In genomic region chr17:21036361-21036881, GRCh38 we compare ENCODE assay signal across 10 cellular contexts. TPM values are rescaled to one million over a fixed set of nuclear protein-coding genes. Genes with fewer than 3 reads are reported as not detected.
A peak's percentile ranks its signal among the peaks of the same experiment; 100 is the strongest.
DNase-seq lines count a peak whose midpoint lies in the region; ATAC-seq and TF ChIP-seq lines count a peak whose summit lies in the region.
"Had no signal": no experiment of that assay in that cellular context is flagged by ENCODE, and none has a peak within 500 bp of the region (broad histone marks: within the 10 kb centered on the region; RNA-seq: fewer than 3 reads in every experiment).

No MANE protein-coding gene starts in this region.

- no peaks in the 10 kb centered on the region for H3K9me3 Mint-ChIP-seq in CD4-positive, alpha-beta T cell
- no peaks in the 10 kb centered on the region for H3K9me3 Mint-ChIP-seq in activated naive CD8-positive, alpha-beta T cell (ENCODE audit: low read depth)
- H3K9me3 Mint-ChIP-seq in natural killer cell, result no peaks in the 10 kb centered on the region
- H3K9me3 Mint-ChIP-seq: activated T-cell treated with anti-CD3 and anti-CD28 coated beads, Interleukin-2, amount 50 U/mL, for 4 hours had no signal

- ATAC-seq in CD4-positive, alpha-beta T cell (ENCODE audit: poor library complexity), result no peak
- ATAC-seq in natural killer cell (no peak), GM19463 (IDR thresholded peaks at IDR 0.05; ENCODE audit: unreplicated experiment) (no peak), GM18519 (IDR thresholded peaks at IDR 0.05; ENCODE audit: low FRiP score, unreplicated experiment) (no peak), left colon (no peak)
- ATAC-seq: activated T-cell treated with anti-CD3 and anti-CD28 coated beads, Interleukin-2, amount 50 U/mL, for 4 hours; Panc1 had no signal

- H3K36me3 ChIP-seq in HUES6 (ENCODE audit: control insufficient read depth, insufficient read depth, low read length), result peaks cover 56% of the 10 kb centered on the region

- peaks cover 47% of the 10 kb centered on the region for H3K4me1 ChIP-seq in HUES6 (ENCODE audit: control insufficient read depth, insufficient read depth, low read length)

- POLR2A ChIA-PET in CD4-positive, alpha-beta T cell (lab: Charles Lee), result no interaction called here

- peaks cover 91% of the 10 kb centered on the region for H3K4me1 Mint-ChIP-seq in CD4-positive, alpha-beta T cell (ENCODE audit: low read depth)
- peaks cover 78% of the 10 kb centered on the region for H3K4me1 Mint-ChIP-seq in activated naive CD8-positive, alpha-beta T cell (ENCODE audit: low read depth)
- H3K4me1 Mint-ChIP-seq in natural killer cell, result peaks cover 53 to 66% of the 10 kb centered on the region in 2 donors

- no peak overlapping the region for H3K27ac ChIP-seq in CD4-positive, alpha-beta T cell (ENCODE audit: low read depth, low read length)
- H3K27ac ChIP-seq in HUES6 (ENCODE audit: low read depth, low read length), result no peak overlapping the region

- H3K4me3 Mint-ChIP-seq in CD4-positive, alpha-beta T cell, result peak overlapping the region; percentile 2
- peak overlapping the region; percentile 57 for H3K4me3 Mint-ChIP-seq in activated naive CD8-positive, alpha-beta T cell
- peak overlapping the region; percentile 31 for H3K4me3 Mint-ChIP-seq in natural killer cell
- H3K4me3 Mint-ChIP-seq: activated T-cell treated with anti-CD3 and anti-CD28 coated beads, Interleukin-2, amount 50 U/mL, for 4 hours had no signal

- peak overlapping the region; percentile 37 for H3K27ac Mint-ChIP-seq in CD4-positive, alpha-beta T cell
- peak overlapping the region; percentile 71 for H3K27ac Mint-ChIP-seq in activated naive CD8-positive, alpha-beta T cell
- peak overlapping the region; percentile 29 to 90 for H3K27ac Mint-ChIP-seq in natural killer cell

- intact Hi-C loops in CD4-positive, alpha-beta T cell (cut with DNase I, micrococcal nuclease), result no loop called here
- intact Hi-C loops in natural killer cell (cut with micrococcal nuclease), result no loop called here
- intact Hi-C loops in left colon (cut with DNase I, micrococcal nuclease), result no loop called here

- no peak overlapping the region for H3K9ac ChIP-seq in HUES6 (ENCODE audit: low read length)

- H3K36me3 Mint-ChIP-seq in CD4-positive, alpha-beta T cell (ENCODE audit: low read depth), result peaks cover 21% of the 10 kb centered on the region
- H3K36me3 Mint-ChIP-seq in activated naive CD8-positive, alpha-beta T cell, result peaks cover 8% of the 10 kb centered on the region
- H3K36me3 Mint-ChIP-seq in natural killer cell, result no peaks in the 10 kb centered on the region

- no peaks in the 10 kb centered on the region for H3K27me3 Mint-ChIP-seq in CD4-positive, alpha-beta T cell
- H3K27me3 Mint-ChIP-seq in activated naive CD8-positive, alpha-beta T cell, result no peaks in the 10 kb centered on the region
- H3K27me3 Mint-ChIP-seq in natural killer cell (ENCODE audit: low read depth in 2 of 2), result no peaks in the 10 kb centered on the region

- no peaks in the 10 kb centered on the region for H3K27me3 ChIP-seq in CD4-positive, alpha-beta T cell (ENCODE audit: control insufficient read depth, insufficient read depth, low read length)
- no peaks in the 10 kb centered on the region for H3K27me3 ChIP-seq in HUES6 (ENCODE audit: control insufficient read depth, insufficient read depth, low read length)

- H3K4me3 ChIP-seq in HUES6 (ENCODE audit: low read depth, low read length), result peak overlapping the region; percentile 18; the same call in 1 of the 2 replicates

- DNase-seq in CD4-positive, alpha-beta T cell, result no peak
- DNase-seq in natural killer cell (no peak), RKO (ENCODE audit: low spot score) (no peak), left colon (no peak)
- DNase-seq: activated T-cell treated with anti-CD3 and anti-CD28 coated beads, Interleukin-2, amount 50 U/mL, for 4 hours had no signal

- no peak for TF ChIP-seq CTCF in CD4-positive, alpha-beta T cell (IDR thresholded peaks at IDR 0.05)
- TF ChIP-seq CTCF in natural killer cell (IDR thresholded peaks at IDR 0.05), result no peak

- CTCF ChIA-PET in CD4-positive, alpha-beta T cell (lab: Charles Lee), result no interaction called here

- H3K9me3 ChIP-seq in CD4-positive, alpha-beta T cell (ENCODE audit: control insufficient read depth, low read length), result no peaks in the 10 kb centered on the region
- no peaks in the 10 kb centered on the region for H3K9me3 ChIP-seq in HUES6 (ENCODE audit: control insufficient read depth, insufficient read depth, low read depth, low read length)

RNA-seq across cellular contexts. Expression of gene USP22, which starts 6.4 kb away (rescaled TPM):
- total RNA-seq in CD4-positive, alpha-beta T cell, result 100 to 1,000 TPM; 194 to 217 TPM
- 100 to 1,000 TPM; 121 to 155 (median 140) TPM for total RNA-seq in natural killer cell
- 100 to 1,000 TPM; 145 to 155 TPM for total RNA-seq in left colon

Comparison
In these comparisons a context has a peak if more than half of its experiments do, and no peak if none do; other contexts are left out.
1. H3K4me3 Mint-ChIP-seq: peak in every context shown above with its lines; median percentile 57 in activated naive CD8-positive, alpha-beta T cell; 31 in natural killer cell; 2 in CD4-positive, alpha-beta T cell.